Comparison of ENCODE assay signal across 35 cellular contexts in genomic region chr14:33131801-33132200, GRCh38.
"Had no signal": no experiment of that assay in that cellular context is flagged by ENCODE, and none has a peak within 500 bp of the region (broad histone marks: within the 10 kb centered on the region; RNA-seq: fewer than 3 reads in every experiment).

No MANE protein-coding gene starts in this region.

- H3K27me3 ChIP-seq: MG63 had no signal

- DNase-seq: Karpas-422, Kasumi-1, KG1, MG63, MM.1S, MV-4-11, NCI-H1048, NCI-H1092, NCI-H1092 treated with DMSO at 0.1 percent for 48 hours, NCI-H1105, NCI-H1105 treated with DMSO at 0.1 percent for 48 hours, NCI-H1417, NCI-H1417 treated with DMSO at 0.1 percent for 48 hours, NCI-H1436, NCI-H1436 treated with DMSO at 0.1 percent for 48 hours, NCI-H146, NCI-H1694, NCI-H1694 treated with DMSO at 0.1 percent for 48 hours, NCI-H187, NCI-H187 treated with DMSO at 0.1 percent for 48 hours, NCI-H1930, NCI-H2029, NCI-H2029 treated with DMSO at 0.1 percent for 48 hours, NCI-H2081, NCI-H2081 treated with DMSO at 0.1 percent for 48 hours, NCI-H2171, NCI-H2171 treated with DMSO at 0.1 percent for 48 hours, NCI-H2227 treated with DMSO at 0.1 percent for 48 hours, NCI-H226, NCI-H345, NCI-H446, NCI-H446 treated with DMSO at 0.1 percent for 48 hours, NCI-H510A, NCI-H510A treated with DMSO at 0.1 percent for 48 hours had no signal

- H3K4me3 ChIP-seq: MG63 had no signal

- H3K27ac ChIP-seq: KMS-11 had no signal

- H3K36me3 ChIP-seq: MG63 had no signal

- H3K9me3 ChIP-seq: MG63 had no signal
